ENCODE assay signal across 8 cellular contexts in genomic region chr16:49492090-49492801, GRCh38.
DNase-seq lines count a peak whose midpoint lies in the region; TF ChIP-seq lines count a peak whose summit lies in the region.

No MANE protein-coding gene starts in this region.

- H2AFZ ChIP-seq in trophoblast cell (ENCODE audit: insufficient read depth, low read length, poor library complexity), result peak overlapping the region; percentile 23

- no peak overlapping the region for H3K14ac ChIP-seq in trophoblast cell (ENCODE audit: low read length)

- H3K27ac ChIP-seq in A673 (ENCODE audit: low read depth, low read length, poor library complexity, severe bottlenecking) (no peak overlapping the region), trophoblast cell (ENCODE audit: low read depth, low read length) (no peak overlapping the region)

- no TSS peak for BruUV-seq in A673 (replicated peaks; lab: Mats Ljungman, UMichigan)

- H2BK5ac ChIP-seq in trophoblast cell (ENCODE audit: low read depth, low read length, poor library complexity), result no peak overlapping the region

- H2BK12ac ChIP-seq in trophoblast cell (ENCODE audit: low read length), result no peak overlapping the region

- peak overlapping the region; percentile 37 for H3K4me2 ChIP-seq in trophoblast cell (ENCODE audit: low read length)

- H3K23ac ChIP-seq in trophoblast cell (ENCODE audit: low read length), result no peak overlapping the region

- intact Hi-C loops in A673 (cut with micrococcal nuclease; ENCODE audit: unreplicated experiment), result loop anchor here (2.0 to 5.0 kb wide), 3 partner anchors 100 to 429 kb away; partner anchors contain the start of gene ZNF423

- no peaks in the 10 kb centered on the region for H3K36me3 ChIP-seq in A673 (ENCODE audit: insufficient read depth, low read length, poor library complexity, severe bottlenecking)
- H3K36me3 ChIP-seq in trophoblast cell (ENCODE audit: control insufficient read depth in 1 of 2, insufficient read depth in 2 of 2, low read length in 2 of 2), result no peaks in the 10 kb centered on the region

- H2AK5ac ChIP-seq in trophoblast cell (ENCODE audit: low read length), result no peak overlapping the region

- no peak overlapping the region for H3K9ac ChIP-seq in trophoblast cell (ENCODE audit: low read length)

- no peak overlapping the region for H4K8ac ChIP-seq in trophoblast cell (ENCODE audit: low read depth, low read length)

- in situ Hi-C loops in GM13977 (cut with MboI; ENCODE audit: low pct_unique_long_range_greater_than_20kb, low sequenced_read_pairs, unreplicated experiment), result no loop called here

- H3K79me1 ChIP-seq in trophoblast cell (ENCODE audit: low read length), result no peaks in the 10 kb centered on the region

- H3K9me3 ChIP-seq in A673 (ENCODE audit: low read depth, low read length, poor library complexity, severe bottlenecking) (no peaks in the 10 kb centered on the region), trophoblast cell (ENCODE audit: insufficient read depth, low read depth, low read length) (peaks cover 3% of the 10 kb centered on the region)

- H3K4me3 ChIP-seq in A673 (ENCODE audit: low read depth, low read length, poor library complexity, severe bottlenecking), result no peak overlapping the region
- no peak overlapping the region for H3K4me3 ChIP-seq in trophoblast cell (ENCODE audit: low read depth, low read length)

- peak; percentile 88 for TF ChIP-seq CTCF in A673 (conservative IDR thresholded peaks at IDR 0.05; ENCODE audit: low read depth, low read length)
- peak; percentile 90 for TF ChIP-seq CTCF in GM13977 (IDR thresholded peaks at IDR 0.05; ENCODE audit: extremely low read depth, insufficient read depth, missing control alignments)
- peak; percentile 99 for TF ChIP-seq CTCF in LNCAP (IDR thresholded peaks at IDR 0.05)

- H3K18ac ChIP-seq in trophoblast cell (ENCODE audit: low read length), result no peak overlapping the region

- WGBS in trophoblast cell (ENCODE audit: extremely low coverage, insufficient coverage, insufficient read length), result no CpG with 5 or more reads among the region's 51 CpGs

- no peaks in the 10 kb centered on the region for H3K79me2 ChIP-seq in trophoblast cell (ENCODE audit: control insufficient read depth, insufficient read depth, low read length, poor library complexity)

- CTCF ChIA-PET in A673 (lab: Charles Lee), result interaction anchor here (0.6 to 0.7 kb wide), 2 partner anchors 103 to 139 kb away, joined by 3 to 8 read pairs; no protein-coding TSS in a partner anchor

- H3K27me3 ChIP-seq in A673 (replicated peaks; ENCODE audit: insufficient read depth, low read depth, low read length, poor library complexity) (no peaks in the 10 kb centered on the region), trophoblast cell (ENCODE audit: insufficient read depth, low read length) (no peaks in the 10 kb centered on the region)

- H3K4me1 ChIP-seq in A673 (ENCODE audit: insufficient read depth, low read length, poor library complexity, severe bottlenecking) (peaks cover 12% of the 10 kb centered on the region), trophoblast cell (ENCODE audit: control insufficient read depth in 1 of 2, insufficient read depth in 2 of 2, low read length in 2 of 2) (peaks cover 0 to 8% of the 10 kb centered on the region in 2 experiments)

- peak; percentile 49 for DNase-seq in A673 (ENCODE audit: low spot score)
- peak; percentile 88 for DNase-seq in GM13977 (ENCODE audit: low spot score)
- peak; percentile 79 for DNase-seq in activated CD8-positive, alpha-beta memory T cell treated with anti-CD3 and anti-CD28 coated beads, Interleukin-2, amount 50 U/mL, for 48 hours
- DNase-seq in germinal center (ENCODE audit: low spot score), result peak; percentile 83
- peak; percentile 9 to 64 for DNase-seq in trophoblast cell
- no peak for DNase-seq in EL
- no peak for DNase-seq in SIG-M5 treated with dmso at 0.1 percent for 504 hours (lab: John Stamatoyannopoulos, UW; ENCODE audit: unreplicated experiment)

- POLR2A ChIA-PET in A673 (lab: Charles Lee; ENCODE audit: low non-redundant PET), result no interaction called here

- H4K91ac ChIP-seq in trophoblast cell (ENCODE audit: low read depth, low read length), result no peak overlapping the region

- H4K12ac ChIP-seq in trophoblast cell (ENCODE audit: low read depth, low read length), result no peak overlapping the region

- no peak overlapping the region for H3K4ac ChIP-seq in trophoblast cell (ENCODE audit: low read depth, low read length)

- no peak overlapping the region for H2BK120ac ChIP-seq in trophoblast cell (ENCODE audit: insufficient read depth, low read length, poor library complexity)

Comparison
In these comparisons a context has a peak if more than half of its experiments do, and no peak if none do; other contexts are left out.
1. DNase-seq: peak in A673 (single experiment), GM13977 (single experiment), activated CD8-positive, alpha-beta memory T cell treated with anti-CD3 and anti-CD28 coated beads, Interleukin-2, amount 50 U/mL, for 48 hours (single experiment), germinal center (single experiment) and trophoblast cell (2 of 2); none in EL (single experiment) and SIG-M5 treated with dmso at 0.1 percent for 504 hours (single experiment).
2. Peak in every context shown above with its lines, with median percentiles within 50 percentile points of each other: CTCF ChIP-seq.